ENCODE assay signal across 1 cellular context in the genomic region with DNA sequence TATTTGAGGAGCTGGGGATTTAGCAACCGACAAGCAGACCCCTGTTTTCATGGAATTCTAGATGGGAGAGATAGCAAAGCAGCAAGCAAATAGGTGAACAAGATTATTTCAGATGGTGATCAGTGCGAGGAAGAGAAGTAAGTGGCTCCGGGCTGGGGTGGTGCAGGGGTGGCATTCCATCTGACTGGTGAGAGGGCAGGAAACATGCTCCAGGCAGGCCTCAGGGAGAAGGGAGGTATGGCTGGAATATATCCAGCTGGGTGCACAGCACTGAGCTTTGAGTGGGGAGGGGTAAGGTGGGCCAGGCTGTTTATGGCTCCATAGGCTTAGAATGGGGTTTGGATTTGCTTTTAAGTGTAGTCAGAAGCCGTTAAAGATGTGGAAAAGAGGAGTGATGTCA.
TF ChIP-seq lines count a peak whose summit lies in the region.

No MANE protein-coding gene starts in this region.

TF ChIP-seq in GM12878, 131 proteins besides CTCF, POLR2A, EP300 and RAD21:
- TF ChIP-seq, protein P1, sequence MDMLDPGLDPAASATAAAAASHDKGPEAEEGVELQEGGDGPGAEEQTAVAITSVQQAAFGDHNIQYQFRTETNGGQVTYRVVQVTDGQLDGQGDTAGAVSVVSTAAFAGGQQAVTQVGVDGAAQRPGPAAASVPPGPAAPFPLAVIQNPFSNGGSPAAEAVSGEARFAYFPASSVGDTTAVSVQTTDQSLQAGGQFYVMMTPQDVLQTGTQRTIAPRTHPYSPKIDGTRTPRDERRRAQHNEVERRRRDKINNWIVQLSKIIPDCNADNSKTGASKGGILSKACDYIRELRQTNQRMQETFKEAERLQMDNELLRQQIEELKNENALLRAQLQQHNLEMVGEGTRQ (IDR thresholded peaks at IDR 0.05; ENCODE audit: borderline replicate concordance, low read depth, low read length) = no peak
